Comparison of ENCODE assay signal across 8 cellular contexts in the genomic region with DNA sequence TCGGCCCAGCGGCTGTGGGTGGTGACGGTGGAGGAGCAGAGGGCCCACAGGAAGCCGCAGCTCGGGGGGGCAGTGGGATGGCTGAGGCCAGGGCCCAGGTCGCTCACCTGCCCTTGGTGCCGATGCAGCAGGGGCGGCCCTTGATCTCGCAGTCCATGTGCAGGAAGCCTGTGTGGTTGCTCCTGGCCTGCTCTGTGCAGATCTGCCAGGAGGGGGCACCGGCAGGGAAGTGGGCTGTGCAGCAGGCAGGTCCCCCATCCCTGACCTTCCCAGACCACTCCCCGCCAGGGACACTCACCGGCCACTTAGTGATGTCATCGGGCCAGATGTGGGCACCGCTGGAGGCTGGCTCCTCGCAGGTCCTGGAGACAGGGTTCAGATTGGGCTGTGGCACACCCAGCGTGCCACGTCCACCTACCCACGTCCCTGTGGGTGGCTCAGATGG. TPM values are rescaled to one million over a fixed set of nuclear protein-coding genes. Genes with fewer than 3 reads are reported as not detected.
DNase-seq lines count a peak whose midpoint lies in the region; ATAC-seq and TF ChIP-seq lines count a peak whose summit lies in the region.

No MANE protein-coding gene starts in this region.

- no peak overlapping the region for H3K4me3 Mint-ChIP-seq in WTC11

- H3K4me1 Mint-ChIP-seq in WTC11 = no peaks in the 10 kb centered on the region

- no peak overlapping the region; the same call in 1 of the 2 replicates for H3K27ac Mint-ChIP-seq in WTC11

- no peak overlapping the region for H3K27ac ChIP-seq in left lung

- CTCF ChIA-PET in WTC11 (lab: Charles Lee) = interaction anchor here (0.6 to 1.8 kb wide), 3 partner anchors 15 to 49 kb away, joined by 3 to 6 read pairs (median 4); no protein-coding TSS in a partner anchor

- intact Hi-C loops in left lung (cut with DNase I) = no loop called here

- H3K36me3 ChIP-seq in left lung = peaks cover 0 to 99% of the 10 kb centered on the region in 2 donors

- POLR2A ChIA-PET in WTC11 (lab: Charles Lee) = no interaction called here

- no peaks in the 10 kb centered on the region for H3K9me3 Mint-ChIP-seq in WTC11

- peak; percentile 88 for ATAC-seq in WTC11
- peak; percentile 7 for ATAC-seq in left lung
- no peak for ATAC-seq in GM21619 (IDR thresholded peaks at IDR 0.05; ENCODE audit: unreplicated experiment)
- no peak for ATAC-seq in GM21825 (IDR thresholded peaks at IDR 0.05; ENCODE audit: unreplicated experiment)

- peaks cover 4% of the 10 kb centered on the region; the same call in 1 of the 2 replicates for H3K36me3 Mint-ChIP-seq in WTC11

- H3K9me3 ChIP-seq in left lung = no peaks in the 10 kb centered on the region

- DNase-seq in AG20443 (ENCODE audit: low spot score) = peak; percentile 44
- DNase-seq in WTC11 (ENCODE audit: low spot score) = peak; percentile 82
- peak in 1 of 2 donors; percentile 68 for DNase-seq in left lung
- DNase-seq in dedifferentiated amniotic fluid mesenchymal stem cell (ENCODE audit: extremely low spot score) = no peak
- DNase-seq in NOMO-1 treated with dmso at 0.1 percent for 144 hours (lab: John Stamatoyannopoulos, UW; ENCODE audit: unreplicated experiment) = no peak

- TF ChIP-seq CTCF in GM12872 (IDR thresholded peaks at IDR 0.05; ENCODE audit: insufficient read depth, low read depth, low read length) (peak; percentile 58), WTC11 (IDR thresholded peaks at IDR 0.05) (no peak), left lung (IDR thresholded peaks at IDR 0.05) (peak in 1 of 2 donors; percentile 34)

- H3K27me3 ChIP-seq in left lung = no peaks in the 10 kb centered on the region

- H3K4me1 ChIP-seq in left lung = no peaks in the 10 kb centered on the region

- H3K27me3 Mint-ChIP-seq in WTC11 (ENCODE audit: low read depth) = no peaks in the 10 kb centered on the region

- H3K4me3 ChIP-seq in left lung = no peak overlapping the region

TF ChIP-seq in WTC11, 78 proteins besides CTCF, POLR2A, EP300 and RAD21:
- TF ChIP-seq ZNF232 (CRISPR knock-in tag; IDR thresholded peaks at IDR 0.05) = no peak
- TF ChIP-seq, protein P1, sequence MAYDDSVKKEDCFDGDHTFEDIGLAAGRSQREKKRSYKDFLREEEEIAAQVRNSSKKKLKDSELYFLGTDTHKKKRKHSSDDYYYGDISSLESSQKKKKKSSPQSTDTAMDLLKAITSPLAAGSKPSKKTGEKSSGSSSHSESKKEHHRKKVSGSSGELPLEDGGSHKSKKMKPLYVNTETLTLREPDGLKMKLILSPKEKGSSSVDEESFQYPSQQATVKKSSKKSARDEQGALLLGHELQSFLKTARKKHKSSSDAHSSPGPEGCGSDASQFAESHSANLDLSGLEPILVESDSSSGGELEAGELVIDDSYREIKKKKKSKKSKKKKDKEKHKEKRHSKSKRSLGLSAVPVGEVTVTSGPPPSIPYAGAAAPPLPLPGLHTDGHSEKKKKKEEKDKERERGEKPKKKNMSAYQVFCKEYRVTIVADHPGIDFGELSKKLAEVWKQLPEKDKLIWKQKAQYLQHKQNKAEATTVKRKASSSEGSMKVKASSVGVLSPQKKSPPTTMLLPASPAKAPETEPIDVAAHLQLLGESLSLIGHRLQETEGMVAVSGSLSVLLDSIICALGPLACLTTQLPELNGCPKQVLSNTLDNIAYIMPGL (CRISPR knock-in tag; IDR thresholded peaks at IDR 0.05) = 0 out of 2 replicates have a peak, but pooled peaks have one; percentile 53
TF ChIP-seq in WTC11: peak in this region for 1.

RNA-seq across cellular contexts. Expression of gene AANAT, which starts 6.2 kb away (rescaled TPM):
- total RNA-seq in WTC11 (2021) (0.17 to 0.57 TPM in 2 of 3 replicates, not detected in the other), left lung (not detected)

RNA-seq across cellular contexts. Expression of gene UBE2O, which starts 20.6 kb away (rescaled TPM):
- total RNA-seq in WTC11 (2021) (57.1 to 68.9 TPM (median 59.6 TPM) in 3 replicates), left lung (10 to 100 TPM; 20.1 to 23.2 TPM)

RNA-seq across cellular contexts. Expression of gene RHBDF2, which starts 27.7 kb away (rescaled TPM):
- total RNA-seq in WTC11 (2021) = 28.6 to 33.0 TPM (median 31.5 TPM) in 3 replicates
- total RNA-seq in left lung = 10 to 100 TPM; 24.9 to 61.7 TPM

Comparison
In these comparisons a context has a peak if more than half of its experiments do, and no peak if none do; other contexts are left out.
1. DNase-seq: peak in AG20443 (single experiment) and WTC11 (single experiment); none in dedifferentiated amniotic fluid mesenchymal stem cell (single experiment) and NOMO-1 treated with dmso at 0.1 percent for 144 hours (single experiment).
2. ATAC-seq: peak in WTC11 (single experiment) and left lung (single experiment); none in GM21619 (single experiment) and GM21825 (single experiment).